Comparison of ENCODE assay signal across 20 cellular contexts in genomic region chr2:121241466-121241865, GRCh38. TPM values are rescaled to one million over a fixed set of nuclear protein-coding genes. Genes with fewer than 3 reads are reported as not detected.
"Had no signal": no experiment of that assay in that cellular context is flagged by ENCODE, and none has a peak within 500 bp of the region (broad histone marks: within the 10 kb centered on the region; RNA-seq: fewer than 3 reads in every experiment).

No MANE protein-coding gene starts in this region.

- H3K9me3 ChIP-seq: heart left ventricle, neutrophil, stomach, thoracic aorta, transverse colon had no signal

- ATAC-seq: heart left ventricle; naive thymus-derived CD4-positive, alpha-beta T cell; sciatic nerve had no signal

- H3K4me3 ChIP-seq: dorsolateral prefrontal cortex, heart left ventricle, stomach, thoracic aorta, transverse colon had no signal

- H3K27ac ChIP-seq: dorsolateral prefrontal cortex, heart left ventricle, neutrophil, stomach, thoracic aorta, transverse colon had no signal

- DNase-seq: cortex of kidney; effector CD8-positive, alpha-beta T cell; foreskin melanocyte; heart left ventricle; hippocampal formation; kidney glomerular epithelial cell; naive thymus-derived CD4-positive, alpha-beta T cell; nephron progenitor cell; stimulated activated CD4-positive, alpha-beta T cell treated with anti-CD3 and anti-CD28 coated beads, Interleukin-2, amount 100 ng/mL, for 24 hours; stimulated activated naive CD4-positive, alpha-beta T cell; stomach; substantia nigra; transverse colon had no signal

- H3K4me1 ChIP-seq: heart left ventricle, stomach, transverse colon had no signal

- H3K27me3 ChIP-seq: dorsolateral prefrontal cortex, neutrophil, stomach, transverse colon had no signal

- H3K36me3 ChIP-seq: heart left ventricle, neutrophil, thoracic aorta had no signal

RNA-seq across cellular contexts. Expression of gene TFCP2L1, which starts 43.5 kb away (rescaled TPM):
- total RNA-seq: glomerular endothelial cell, lung microvascular endothelial cell, pulmonary artery endothelial cell had no signal
- polyA plus RNA-seq: naive thymus-derived CD4-positive, alpha-beta T cell had no signal
